1 cellular context compared by ENCODE assay signal in genomic region chr7:24573008-24573553, GRCh38.
TF ChIP-seq lines count a peak whose summit lies in the region.

PALS2 (plus strand) TSS chr7:24573452; CDS start chr7:24623668, 50,216 bp downstream.

TF ChIP-seq in K562, 482 proteins besides CTCF, POLR2A, EP300 and RAD21 (continued from another document and continues in another):
- TF ChIP-seq, protein P1, sequence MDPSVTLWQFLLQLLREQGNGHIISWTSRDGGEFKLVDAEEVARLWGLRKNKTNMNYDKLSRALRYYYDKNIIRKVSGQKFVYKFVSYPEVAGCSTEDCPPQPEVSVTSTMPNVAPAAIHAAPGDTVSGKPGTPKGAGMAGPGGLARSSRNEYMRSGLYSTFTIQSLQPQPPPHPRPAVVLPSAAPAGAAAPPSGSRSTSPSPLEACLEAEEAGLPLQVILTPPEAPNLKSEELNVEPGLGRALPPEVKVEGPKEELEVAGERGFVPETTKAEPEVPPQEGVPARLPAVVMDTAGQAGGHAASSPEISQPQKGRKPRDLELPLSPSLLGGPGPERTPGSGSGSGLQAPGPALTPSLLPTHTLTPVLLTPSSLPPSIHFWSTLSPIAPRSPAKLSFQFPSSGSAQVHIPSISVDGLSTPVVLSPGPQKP (CRISPR knock-in tag; IDR thresholded peaks at IDR 0.05): no peak
- TF ChIP-seq RB1 (IDR thresholded peaks at IDR 0.05; ENCODE audit: low read depth): peak; percentile 8; the same call in 1 of the 2 replicates
- peak; percentile 64 for TF ChIP-seq TAF1 (IDR thresholded peaks at IDR 0.05; ENCODE audit: control insufficient read depth, extremely low read depth, insufficient read depth, low read length, severe bottlenecking)
- TF ChIP-seq UBTF (IDR thresholded peaks at IDR 0.05; ENCODE audit: borderline replicate concordance in 1 of 2, low read depth in 2 of 2, low read length in 2 of 2): 0 out of 4 replicates have a peak, but pooled peaks of 1 of the 2 experiments have one; percentile 1
- TF ChIP-seq EGR1 (conservative IDR thresholded peaks at IDR 0.05): peak; percentile 93
- TF ChIP-seq CREM (IDR thresholded peaks at IDR 0.05; ENCODE audit: low read depth): 0 out of 2 replicates have a peak, but pooled peaks have one; percentile 20
- TF ChIP-seq MAZ (CRISPR knock-in tag; conservative IDR thresholded peaks at IDR 0.05 in 1 of 2, IDR thresholded peaks at IDR 0.05 in 1 of 2): peak in 1 of 2 experiments; percentile 61; a peak in 2 of 4 replicates
- TF ChIP-seq, protein P2, sequence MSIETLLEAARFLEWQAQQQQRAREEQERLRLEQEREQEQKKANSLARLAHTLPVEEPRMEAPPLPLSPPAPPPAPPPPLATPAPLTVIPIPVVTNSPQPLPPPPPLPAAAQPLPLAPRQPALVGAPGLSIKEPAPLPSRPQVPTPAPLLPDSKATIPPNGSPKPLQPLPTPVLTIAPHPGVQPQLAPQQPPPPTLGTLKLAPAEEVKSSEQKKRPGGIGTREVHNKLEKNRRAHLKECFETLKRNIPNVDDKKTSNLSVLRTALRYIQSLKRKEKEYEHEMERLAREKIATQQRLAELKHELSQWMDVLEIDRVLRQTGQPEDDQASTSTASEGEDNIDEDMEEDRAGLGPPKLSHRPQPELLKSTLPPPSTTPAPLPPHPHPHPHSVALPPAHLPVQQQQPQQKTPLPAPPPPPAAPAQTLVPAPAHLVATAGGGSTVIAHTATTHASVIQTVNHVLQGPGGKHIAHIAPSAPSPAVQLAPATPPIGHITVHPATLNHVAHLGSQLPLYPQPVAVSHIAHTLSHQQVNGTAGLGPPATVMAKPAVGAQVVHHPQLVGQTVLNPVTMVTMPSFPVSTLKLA (conservative IDR thresholded peaks at IDR 0.05): 0 out of 4 replicates have a peak, but pooled peaks of 1 of the 2 experiments have one; percentile 31
- peak; percentile 82 for TF ChIP-seq HNRNPK (IDR thresholded peaks at IDR 0.05; ENCODE audit: low read depth, low read length, poor library complexity, severe bottlenecking)
- peak; percentile 60; the same call in 1 of the 2 replicates for TF ChIP-seq ZBTB7A (IDR thresholded peaks at IDR 0.05; ENCODE audit: borderline replicate concordance, control insufficient read depth, low read depth, low read length)
- peak; percentile 22 for TF ChIP-seq FIP1L1 (IDR thresholded peaks at IDR 0.05; ENCODE audit: low read depth, low read length, poor library complexity, severe bottlenecking)
- peak; percentile 33; the same call in 1 of the 2 replicates for TF ChIP-seq TFAP4 (CRISPR knock-in tag; IDR thresholded peaks at IDR 0.05; ENCODE audit: borderline replicate concordance)
- TF ChIP-seq ZNF124 (CRISPR knock-in tag; IDR thresholded peaks at IDR 0.05): no peak
- no peak; the same call in 1 of the 2 replicates for TF ChIP-seq EP400 (IDR thresholded peaks at IDR 0.05)
- peak; percentile 26; the same call in 1 of the 2 replicates for TF ChIP-seq NFIC (IDR thresholded peaks at IDR 0.05)
- TF ChIP-seq POLR2G (IDR thresholded peaks at IDR 0.05; ENCODE audit: low read depth, low read length): peak; percentile 77
- TF ChIP-seq MYC (IDR thresholded peaks at IDR 0.05; ENCODE audit: low read depth, low read length): 0 out of 2 replicates have a peak, but pooled peaks have one; percentile 3
- no peak for TF ChIP-seq MYC (CRISPR knock-in tag; IDR thresholded peaks at IDR 0.05; ENCODE audit: borderline replicate concordance, low read depth)
- peak in 1 of 2 experiments; percentile 50 for TF ChIP-seq E2F6 (IDR thresholded peaks at IDR 0.05; ENCODE audit: borderline replicate concordance in 1 of 2, extremely low read depth in 1 of 2, insufficient read depth in 1 of 2, insufficient read length in 1 of 2, low read depth in 1 of 2, low read length in 1 of 2, poor library complexity in 1 of 2, severe bottlenecking in 1 of 2)
- TF ChIP-seq CTBP1 (IDR thresholded peaks at IDR 0.05; ENCODE audit: borderline replicate concordance): peak; percentile 75
- peak; percentile 61 for TF ChIP-seq POLR2B (IDR thresholded peaks at IDR 0.05; ENCODE audit: low read depth, partially characterized antibody)
- 0 out of 2 replicates have a peak, but pooled peaks have one; percentile 19 for TF ChIP-seq MTA3 (IDR thresholded peaks at IDR 0.05; ENCODE audit: borderline replicate concordance)
- TF ChIP-seq BACH1 (tag; IDR thresholded peaks at IDR 0.05): no peak
- TF ChIP-seq CGGBP1 (CRISPR knock-in tag; IDR thresholded peaks at IDR 0.05): peak; percentile 53; the same call in 1 of the 2 replicates
- TF ChIP-seq, protein P3, sequence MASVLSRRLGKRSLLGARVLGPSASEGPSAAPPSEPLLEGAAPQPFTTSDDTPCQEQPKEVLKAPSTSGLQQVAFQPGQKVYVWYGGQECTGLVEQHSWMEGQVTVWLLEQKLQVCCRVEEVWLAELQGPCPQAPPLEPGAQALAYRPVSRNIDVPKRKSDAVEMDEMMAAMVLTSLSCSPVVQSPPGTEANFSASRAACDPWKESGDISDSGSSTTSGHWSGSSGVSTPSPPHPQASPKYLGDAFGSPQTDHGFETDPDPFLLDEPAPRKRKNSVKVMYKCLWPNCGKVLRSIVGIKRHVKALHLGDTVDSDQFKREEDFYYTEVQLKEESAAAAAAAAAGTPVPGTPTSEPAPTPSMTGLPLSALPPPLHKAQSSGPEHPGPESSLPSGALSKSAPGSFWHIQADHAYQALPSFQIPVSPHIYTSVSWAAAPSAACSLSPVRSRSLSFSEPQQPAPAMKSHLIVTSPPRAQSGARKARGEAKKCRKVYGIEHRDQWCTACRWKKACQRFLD (CRISPR knock-in tag; IDR thresholded peaks at IDR 0.05): peak; percentile 20; the same call in 1 of the 2 replicates
- no peak for TF ChIP-seq HDAC2 (IDR thresholded peaks at IDR 0.05)
- TF ChIP-seq CHD4 (IDR thresholded peaks at IDR 0.05; ENCODE audit: insufficient read depth, insufficient replicate concordance, low read depth, low read length, poor library complexity, severe bottlenecking): no peak
- TF ChIP-seq RBFOX2 (IDR thresholded peaks at IDR 0.05; ENCODE audit: low read depth, low read length): peak; percentile 61
- peak; percentile 69 for TF ChIP-seq HMGN3 (IDR thresholded peaks at IDR 0.05; ENCODE audit: borderline replicate concordance, extremely low read depth, insufficient read length, low read depth, low read length)
- no peak for TF ChIP-seq TCF7 (IDR thresholded peaks at IDR 0.05; ENCODE audit: borderline replicate concordance)
- TF ChIP-seq, protein P4, sequence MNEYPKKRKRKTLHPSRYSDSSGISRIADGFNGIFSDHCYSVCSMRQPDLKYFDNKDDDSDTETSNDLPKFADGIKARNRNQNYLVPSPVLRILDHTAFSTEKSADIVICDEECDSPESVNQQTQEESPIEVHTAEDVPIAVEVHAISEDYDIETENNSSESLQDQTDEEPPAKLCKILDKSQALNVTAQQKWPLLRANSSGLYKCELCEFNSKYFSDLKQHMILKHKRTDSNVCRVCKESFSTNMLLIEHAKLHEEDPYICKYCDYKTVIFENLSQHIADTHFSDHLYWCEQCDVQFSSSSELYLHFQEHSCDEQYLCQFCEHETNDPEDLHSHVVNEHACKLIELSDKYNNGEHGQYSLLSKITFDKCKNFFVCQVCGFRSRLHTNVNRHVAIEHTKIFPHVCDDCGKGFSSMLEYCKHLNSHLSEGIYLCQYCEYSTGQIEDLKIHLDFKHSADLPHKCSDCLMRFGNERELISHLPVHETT (CRISPR knock-in tag; conservative IDR thresholded peaks at IDR 0.05 in 1 of 2, IDR thresholded peaks at IDR 0.05 in 1 of 2): peak in 1 of 2 experiments; percentile 55; a peak in 1 of 4 replicates
- TF ChIP-seq ZNF444 (CRISPR knock-in tag; IDR thresholded peaks at IDR 0.05): no peak
- TF ChIP-seq, protein P5, sequence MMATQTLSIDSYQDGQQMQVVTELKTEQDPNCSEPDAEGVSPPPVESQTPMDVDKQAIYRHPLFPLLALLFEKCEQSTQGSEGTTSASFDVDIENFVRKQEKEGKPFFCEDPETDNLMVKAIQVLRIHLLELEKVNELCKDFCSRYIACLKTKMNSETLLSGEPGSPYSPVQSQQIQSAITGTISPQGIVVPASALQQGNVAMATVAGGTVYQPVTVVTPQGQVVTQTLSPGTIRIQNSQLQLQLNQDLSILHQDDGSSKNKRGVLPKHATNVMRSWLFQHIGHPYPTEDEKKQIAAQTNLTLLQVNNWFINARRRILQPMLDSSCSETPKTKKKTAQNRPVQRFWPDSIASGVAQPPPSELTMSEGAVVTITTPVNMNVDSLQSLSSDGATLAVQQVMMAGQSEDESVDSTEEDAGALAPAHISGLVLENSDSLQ (IDR thresholded peaks at IDR 0.05): peak; percentile 19; the same call in 1 of the 2 replicates
- no peak for TF ChIP-seq C11orf30 (IDR thresholded peaks at IDR 0.05; ENCODE audit: low read depth)
- TF ChIP-seq ZNF778 (CRISPR knock-in tag; IDR thresholded peaks at IDR 0.05): no peak
- TF ChIP-seq ZNF263 (CRISPR knock-in tag; IDR thresholded peaks at IDR 0.05; ENCODE audit: borderline replicate concordance): peak; percentile 99
- TF ChIP-seq ZBTB17 (CRISPR knock-in tag; IDR thresholded peaks at IDR 0.05): no peak
- TF ChIP-seq, protein P6, sequence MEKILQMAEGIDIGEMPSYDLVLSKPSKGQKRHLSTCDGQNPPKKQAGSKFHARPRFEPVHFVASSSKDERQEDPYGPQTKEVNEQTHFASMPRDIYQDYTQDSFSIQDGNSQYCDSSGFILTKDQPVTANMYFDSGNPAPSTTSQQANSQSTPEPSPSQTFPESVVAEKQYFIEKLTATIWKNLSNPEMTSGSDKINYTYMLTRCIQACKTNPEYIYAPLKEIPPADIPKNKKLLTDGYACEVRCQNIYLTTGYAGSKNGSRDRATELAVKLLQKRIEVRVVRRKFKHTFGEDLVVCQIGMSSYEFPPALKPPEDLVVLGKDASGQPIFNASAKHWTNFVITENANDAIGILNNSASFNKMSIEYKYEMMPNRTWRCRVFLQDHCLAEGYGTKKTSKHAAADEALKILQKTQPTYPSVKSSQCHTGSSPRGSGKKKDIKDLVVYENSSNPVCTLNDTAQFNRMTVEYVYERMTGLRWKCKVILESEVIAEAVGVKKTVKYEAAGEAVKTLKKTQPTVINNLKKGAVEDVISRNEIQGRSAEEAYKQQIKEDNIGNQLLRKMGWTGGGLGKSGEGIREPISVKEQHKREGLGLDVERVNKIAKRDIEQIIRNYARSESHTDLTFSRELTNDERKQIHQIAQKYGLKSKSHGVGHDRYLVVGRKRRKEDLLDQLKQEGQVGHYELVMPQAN (IDR thresholded peaks at IDR 0.05; ENCODE audit: borderline replicate concordance): no peak
- peak in 1 of 2 experiments; percentile 24; a peak in 1 of 4 replicates for TF ChIP-seq SIN3A (IDR thresholded peaks at IDR 0.05; ENCODE audit: borderline replicate concordance in 2 of 2, control insufficient read depth in 1 of 2, low read depth in 2 of 2, low read length in 2 of 2)
- no peak for TF ChIP-seq SP2 (IDR thresholded peaks at IDR 0.05; ENCODE audit: extremely low read depth, low read depth, low read length, poor library complexity, severe bottlenecking)
- peak; percentile 55 for TF ChIP-seq TBP (optimal IDR thresholded peaks at IDR 0.05; ENCODE audit: low read depth, low read length)
- TF ChIP-seq VEZF1 (CRISPR knock-in tag; IDR thresholded peaks at IDR 0.05): peak; percentile 62
- TF ChIP-seq NRF1 (conservative IDR thresholded peaks at IDR 0.05 in 1 of 2, IDR thresholded peaks at IDR 0.05 in 1 of 2): peak; percentile 84 to 87
- peak in 1 of 2 experiments; percentile 47; a peak in 1 of 4 replicates for TF ChIP-seq NONO (IDR thresholded peaks at IDR 0.05; ENCODE audit: low read depth in 2 of 2, low read length in 1 of 2)
- TF ChIP-seq HDAC1 (IDR thresholded peaks at IDR 0.05): peak in 1 of 2 experiments; percentile 63; a peak in 1 of 4 replicates
